ENCODE assay signal across 21 cellular contexts in the genomic region with DNA sequence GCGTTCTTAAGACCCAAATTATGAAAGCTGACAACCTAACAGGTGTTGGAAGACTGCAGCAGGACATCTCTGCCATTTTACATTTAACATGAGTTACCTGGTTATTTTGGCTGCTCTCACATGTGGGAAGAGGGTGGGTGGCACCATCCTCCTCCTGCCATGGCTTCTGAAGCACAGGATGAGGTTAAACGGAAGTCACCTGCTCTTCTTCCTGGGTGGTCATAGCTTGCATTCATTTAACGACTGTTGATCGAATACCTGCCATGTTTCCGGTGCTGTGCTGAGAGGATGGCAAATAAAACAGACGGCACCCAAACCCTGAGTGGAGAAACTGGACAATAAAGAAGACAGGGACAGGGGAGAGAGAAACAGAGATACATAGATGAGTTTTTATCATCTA.
"Had no signal": no experiment of that assay in that cellular context is flagged by ENCODE, and none has a peak within 500 bp of the region (broad histone marks: within the 10 kb centered on the region; RNA-seq: fewer than 3 reads in every experiment).

No MANE protein-coding gene starts in this region.

- H3K4me1 Mint-ChIP-seq: neural progenitor cell had no signal

- H3K4me3 ChIP-seq: cardiac muscle cell, neural progenitor cell, sigmoid colon, smooth muscle cell, tibial nerve had no signal

- H3K4me3 Mint-ChIP-seq: activated naive CD4-positive, alpha-beta T cell treated with anti-CD3 and anti-CD28 coated beads, Interleukin-2, amount 50 U/mL, for 24 hours; neural progenitor cell; stimulated activated naive B cell treated with anti-CD40 and anti-IgM and Interleukin-4, amounts not matched to agents 10 μg/mL and 1 μg/mL and 100 μg/mL, for 72 hours had no signal

- DNase-seq: activated CD4-positive, alpha-beta T cell treated with anti-CD3 and anti-CD28 coated beads for 1 hour; activated CD4-positive, alpha-beta T cell treated with anti-CD3 and anti-CD28 coated beads, Interleukin-2, amount 50 U/mL, for 4 hours; activated effector memory CD4-positive, alpha-beta T cell treated with anti-CD3 and anti-CD28 coated beads, Interleukin-2, amount 50 U/mL, for 16 hours; activated T-cell treated with anti-CD3 and anti-CD28 coated beads for 4 hours; amniotic stem cell; cortex of kidney; left colon; mesenchymal stem cell; naive B cell; sigmoid colon; stimulated activated CD4-positive, alpha-beta T cell treated with anti-CD3 and anti-CD28 coated beads, Interleukin-15, amount 100 ng/mL, for 24 hours; stimulated activated CD8-positive, alpha-beta memory T cell treated with anti-CD3 and anti-CD28 coated beads, Interleukin-4, amount 100 ng/mL, for 48 hours; stimulated activated naive B cell treated with anti-CD40 and anti-IgM and Interleukin-4, amounts not matched to agents 10 μg/mL and 1 μg/mL and 100 μg/mL, for 72 hours; T-helper 1 cell; T-helper 9 cell had no signal

- H3K36me3 ChIP-seq: cardiac muscle cell, neural progenitor cell, sigmoid colon, tibial nerve had no signal

- ATAC-seq: left colon; stimulated activated naive B cell treated with anti-CD40 and anti-IgM and Interleukin-4, amounts not matched to agents 10 μg/mL and 1 μg/mL and 100 μg/mL, for 72 hours had no signal

- H3K27ac ChIP-seq: cardiac muscle cell, epithelial cell of prostate, neural progenitor cell, sigmoid colon had no signal

- H3K27ac Mint-ChIP-seq: activated naive CD4-positive, alpha-beta T cell treated with anti-CD3 and anti-CD28 coated beads, Interleukin-2, amount 50 U/mL, for 24 hours; neural progenitor cell; stimulated activated naive B cell treated with anti-CD40 and anti-IgM and Interleukin-4, amounts not matched to agents 10 μg/mL and 1 μg/mL and 100 μg/mL, for 72 hours had no signal

- H3K27me3 Mint-ChIP-seq: activated naive CD4-positive, alpha-beta T cell treated with anti-CD3 and anti-CD28 coated beads, Interleukin-2, amount 50 U/mL, for 24 hours; naive B cell; stimulated activated naive B cell treated with anti-CD40 and anti-IgM and Interleukin-4, amounts not matched to agents 10 μg/mL and 1 μg/mL and 100 μg/mL, for 72 hours had no signal

- H3K4me1 ChIP-seq: neural progenitor cell, sigmoid colon, tibial nerve had no signal

- H3K9me3 ChIP-seq: sigmoid colon, tibial nerve had no signal

- H3K27me3 ChIP-seq: cardiac muscle cell, neural progenitor cell, sigmoid colon, tibial nerve had no signal
